In the genomic region with DNA sequence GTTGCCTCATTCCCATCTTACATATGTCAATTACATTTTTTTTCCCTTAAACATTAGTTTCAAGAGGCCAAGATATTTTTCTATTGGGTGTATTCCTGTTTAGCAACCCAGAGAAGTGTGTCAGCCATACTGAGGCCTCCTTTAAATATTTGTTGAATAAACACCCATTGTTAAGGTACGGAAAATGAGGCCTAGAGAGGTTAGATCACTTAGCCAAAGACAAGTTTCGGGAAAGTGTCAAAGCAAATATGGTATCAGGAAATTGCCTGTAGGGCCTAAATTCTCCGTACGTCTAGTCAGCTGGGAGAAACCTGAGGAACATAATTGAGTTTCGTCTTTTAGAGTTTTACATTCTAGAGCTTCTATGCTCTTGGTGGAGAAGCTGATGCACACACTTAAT, we compare ENCODE assay signal across 34 cellular contexts.
"Had no signal": no experiment of that assay in that cellular context is flagged by ENCODE, and none has a peak within 500 bp of the region (broad histone marks: within the 10 kb centered on the region; RNA-seq: fewer than 3 reads in every experiment).

No MANE protein-coding gene starts in this region.

- H3K36me3 ChIP-seq: MG63 had no signal

- H3K27ac ChIP-seq: KMS-11 had no signal

- H3K4me2 ChIP-seq: KMS-11 had no signal

- H3K9me3 ChIP-seq: MG63 had no signal

- H3K9ac ChIP-seq: KMS-11 had no signal

- H3K27me3 ChIP-seq: MG63 had no signal

- DNase-seq: Karpas-422, Kasumi-1, MG63, MM.1S, MV-4-11, NCI-H1048, NCI-H1092, NCI-H1092 treated with DMSO at 0.1 percent for 48 hours, NCI-H1105, NCI-H1105 treated with DMSO at 0.1 percent for 48 hours, NCI-H1417, NCI-H1417 treated with DMSO at 0.1 percent for 48 hours, NCI-H1436, NCI-H1436 treated with DMSO at 0.1 percent for 48 hours, NCI-H146, NCI-H1694, NCI-H1694 treated with DMSO at 0.1 percent for 48 hours, NCI-H187, NCI-H187 treated with DMSO at 0.1 percent for 48 hours, NCI-H1930, NCI-H2029, NCI-H2029 treated with DMSO at 0.1 percent for 48 hours, NCI-H2081, NCI-H2081 treated with DMSO at 0.1 percent for 48 hours, NCI-H2107, NCI-H2171, NCI-H2171 treated with DMSO at 0.1 percent for 48 hours, NCI-H2227 treated with DMSO at 0.1 percent for 48 hours, NCI-H226, NCI-H345, NCI-H446, NCI-H446 treated with DMSO at 0.1 percent for 48 hours, NCI-H510A had no signal

- H3K4me3 ChIP-seq: MG63 had no signal
